In genomic region chr6:109373762-109374161, GRCh38 we compare ENCODE assay signal across 8 cellular contexts. TPM values are rescaled to one million over a fixed set of nuclear protein-coding genes. Genes with fewer than 3 reads are reported as not detected.
DNase-seq lines count a peak whose midpoint lies in the region; ATAC-seq, FAIRE-seq and TF ChIP-seq lines count a peak whose summit lies in the region.

No MANE protein-coding gene starts in this region.

- no peak overlapping the region for H3K27ac ChIP-seq in ascending aorta

- peak; percentile 40 for DNase-seq in M059J (ENCODE audit: low read depth)
- no peak for DNase-seq in mucosa of descending colon
- no peak for DNase-seq in OCI-M2 (lab: John Stamatoyannopoulos, UW; ENCODE audit: unreplicated experiment)
- no peak for DNase-seq in D721Med (ENCODE audit: insufficient read length, low spot score)
- no peak for DNase-seq in ascending aorta (ENCODE audit: low spot score in 2 of 2)
- no peak for DNase-seq in NK-92 treated with Interleukin-12 subunit alpha and Interleukin-12 subunit beta, amount 100 ng/mL, for 24 hours (lab: John Stamatoyannopoulos, UW)

- H3K4me3 ChIP-seq in mucosa of descending colon (no peak overlapping the region), ascending aorta (no peak overlapping the region)

- FAIRE-seq in D721Med (lab: Jason Lieb, UNC): no peak

- peaks cover 1% of the 10 kb centered on the region for H3K4me1 ChIP-seq in mucosa of descending colon (ENCODE audit: low read depth)
- peaks cover 0 to 27% of the 10 kb centered on the region in 2 donors for H3K4me1 ChIP-seq in ascending aorta

- H3K9me3 ChIP-seq in mucosa of descending colon (no peaks in the 10 kb centered on the region), ascending aorta (no peaks in the 10 kb centered on the region)

- intact Hi-C loops in mucosa of descending colon (cut with DNase I, micrococcal nuclease) (no loop called here), ascending aorta (cut with DNase I) (no loop called here)

- ATAC-seq in GM18502 (IDR thresholded peaks at IDR 0.05; ENCODE audit: poor library complexity, unreplicated experiment) (peak; percentile 95), GM21528 (IDR thresholded peaks at IDR 0.05; ENCODE audit: low FRiP score, unreplicated experiment) (peak; percentile 94), mucosa of descending colon (peak; percentile 47)

- TF ChIP-seq CTCF in mucosa of descending colon (IDR thresholded peaks at IDR 0.05) (no peak), D721Med (IDR thresholded peaks at IDR 0.05; ENCODE audit: insufficient read depth, missing control alignments) (no peak), ascending aorta (IDR thresholded peaks at IDR 0.05) (no peak)

- H3K36me3 ChIP-seq in mucosa of descending colon (ENCODE audit: low read depth) (peaks cover 9% of the 10 kb centered on the region), ascending aorta (peaks cover 37 to 87% of the 10 kb centered on the region in 2 donors)

- H3K27me3 ChIP-seq in ascending aorta: no peaks in the 10 kb centered on the region

RNA-seq across cellular contexts. Expression of gene CD164, which starts 8.5 kb away (rescaled TPM):
- total RNA-seq in M059J (2014; rRNA removed; shearing (Covaris generic)): 380 and 486 TPM in 2 replicates
- total RNA-seq in mucosa of descending colon (100 to 1,000 TPM; 337 to 845 (median 513) TPM), ascending aorta (101 TPM)
